8 cellular contexts compared by ENCODE assay signal in genomic region chr18:50281972-50282520, GRCh38. TPM values are rescaled to one million over a fixed set of nuclear protein-coding genes. Genes with fewer than 3 reads are reported as not detected.
DNase-seq lines count a peak whose midpoint lies in the region; ATAC-seq and TF ChIP-seq lines count a peak whose summit lies in the region.

No MANE protein-coding gene starts in this region.

- H3K4me3 Mint-ChIP-seq in activated T-cell treated with anti-CD3 and anti-CD28 coated beads, Interleukin-2, amount 50 U/mL, for 72 hours, result peak overlapping the region; percentile 91 to 96

- TF ChIP-seq CTCF in brain microvascular endothelial cell (IDR thresholded peaks at IDR 0.05; ENCODE audit: low read depth, low read length, missing control alignments), result no peak
- no peak for TF ChIP-seq CTCF in lower lobe of right lung (IDR thresholded peaks at IDR 0.05)
- TF ChIP-seq CTCF in upper lobe of left lung (IDR thresholded peaks at IDR 0.05), result no peak
- TF ChIP-seq CTCF in GM10248 (IDR thresholded peaks at IDR 0.05; ENCODE audit: control extremely low read depth, extremely low read depth, low read depth, missing control alignments), result no peak

- intact Hi-C loops in lower lobe of right lung (cut with DNase I), result no loop called here

- H3K36me3 ChIP-seq in brain microvascular endothelial cell (replicated peaks), result peaks cover 12% of the 10 kb centered on the region
- peaks cover 66% of the 10 kb centered on the region for H3K36me3 ChIP-seq in lower lobe of right lung
- H3K36me3 ChIP-seq in upper lobe of left lung, result peaks cover 7 to 55% (median 37%) of the 10 kb centered on the region in 4 donors

- H3K4me1 Mint-ChIP-seq in activated T-cell treated with anti-CD3 and anti-CD28 coated beads, Interleukin-2, amount 50 U/mL, for 72 hours (ENCODE audit: low read depth), result peaks cover 57% of the 10 kb centered on the region

- H3K27ac ChIP-seq in brain microvascular endothelial cell, result peak overlapping the region; percentile 73
- H3K27ac ChIP-seq in lower lobe of right lung, result peak overlapping the region; percentile 89
- peak overlapping the region; percentile 86 to 98 (median 94) for H3K27ac ChIP-seq in upper lobe of left lung

- TF ChIP-seq POLR2A in upper lobe of left lung (IDR thresholded peaks at IDR 0.05), result no peak

- H3K9me3 ChIP-seq in lower lobe of right lung (no peaks in the 10 kb centered on the region), upper lobe of left lung (no peaks in the 10 kb centered on the region)

- H3K27ac Mint-ChIP-seq in activated T-cell treated with anti-CD3 and anti-CD28 coated beads, Interleukin-2, amount 50 U/mL, for 72 hours, result peak overlapping the region; percentile 92

- peaks cover 38% of the 10 kb centered on the region for H3K4me1 ChIP-seq in lower lobe of right lung
- H3K4me1 ChIP-seq in upper lobe of left lung, result peaks cover 24 to 43% (median 32%) of the 10 kb centered on the region in 4 donors

- peaks cover 19 to 28% of the 10 kb centered on the region in 2 donors for H3K36me3 Mint-ChIP-seq in activated T-cell treated with anti-CD3 and anti-CD28 coated beads, Interleukin-2, amount 50 U/mL, for 72 hours (ENCODE audit: insufficient read depth in 2 of 2)

- no peak for TF ChIP-seq EP300 in upper lobe of left lung (IDR thresholded peaks at IDR 0.05)

- no peaks in the 10 kb centered on the region for H3K27me3 Mint-ChIP-seq in activated T-cell treated with anti-CD3 and anti-CD28 coated beads, Interleukin-2, amount 50 U/mL, for 72 hours (ENCODE audit: low read depth)

- H3K27me3 ChIP-seq in brain microvascular endothelial cell (replicated peaks) (no peaks in the 10 kb centered on the region), lower lobe of right lung (ENCODE audit: low read depth) (no peaks in the 10 kb centered on the region), upper lobe of left lung (no peaks in the 10 kb centered on the region)

- 45 to 86% methylated on average over 6 to 31 of the region's 35 CpGs for WGBS in upper lobe of left lung, 2 donors

- H3K4me3 ChIP-seq in brain microvascular endothelial cell (ENCODE audit: low read depth, low read length) (peak overlapping the region; percentile 98), lower lobe of right lung (peak overlapping the region; percentile 90), upper lobe of left lung (peak overlapping the region; percentile 47 to 87 (median 72))

- CTCF ChIA-PET in GM10248 (lab: Yijun Ruan, JAX), result interaction anchor here (0.9 to 4.5 kb wide), 7 partner anchors 8 to 75 kb away, joined by 3 to 49 read pairs (median 3); partner anchors contain the start of gene CFAP53

- DNase-seq in activated T-cell treated with anti-CD3 and anti-CD28 coated beads, Interleukin-2, amount 50 U/mL, for 72 hours, result no peak
- DNase-seq in activated T-cell treated with anti-CD3 and anti-CD28 coated beads for 4 hours (no peak), brain microvascular endothelial cell (no peak), lower lobe of right lung (no peak), upper lobe of left lung (no peak), NAMALWA (ENCODE audit: low spot score) (no peak), GM10248 (ENCODE audit: extremely low spot score) (no peak)

- in situ Hi-C loops in brain microvascular endothelial cell (cut with HindIII; ENCODE audit: low pct_ligation_motif_present, low sequenced_read_pairs), result no loop called here

- H3K9me3 Mint-ChIP-seq in activated T-cell treated with anti-CD3 and anti-CD28 coated beads, Interleukin-2, amount 50 U/mL, for 72 hours, result no peaks in the 10 kb centered on the region

- no peak for ATAC-seq in activated T-cell treated with anti-CD3 and anti-CD28 coated beads, Interleukin-2, amount 50 U/mL, for 72 hours (replicated peaks in 1 of 2)
- peak in 1 of 2 donors; percentile 1 for ATAC-seq in lower lobe of right lung
- ATAC-seq in upper lobe of left lung (ENCODE audit: low FRiP score in 2 of 2), result no peak
- ATAC-seq in HG03571 (IDR thresholded peaks at IDR 0.05; ENCODE audit: unreplicated experiment), result no peak

- POLR2A ChIA-PET in GM10248 (lab: Yijun Ruan, JAX), result interaction anchor here (0.7 to 1.0 kb wide), 5 partner anchors 9 to 93 kb away, joined by 3 to 4 read pairs (median 3); partner anchors contain the start of genes CFAP53 and SKA1

RNA-seq across cellular contexts. Expression of gene MBD1, which starts 0.7 kb away (rescaled TPM):
- total RNA-seq in activated T-cell treated with anti-CD3 and anti-CD28 coated beads, Interleukin-2, amount 50 U/mL, for 72 hours, result 10 to 100 TPM; 88.5 to 94.9 TPM
- total RNA-seq in lower lobe of right lung (64.1 TPM), upper lobe of left lung (100 to 1,000 TPM in 1 of 6 donors, 10 to 100 TPM in 5; 57.6 to 150 (median 72.9) TPM)

RNA-seq across cellular contexts. Expression of gene CXXC1, which starts 5.4 kb away (rescaled TPM):
- total RNA-seq in activated T-cell treated with anti-CD3 and anti-CD28 coated beads, Interleukin-2, amount 50 U/mL, for 72 hours, result 100 to 1,000 TPM in 1 of 2 donors, 10 to 100 TPM in 1; 92.5 to 103 TPM
- total RNA-seq in lower lobe of right lung (60.2 TPM), upper lobe of left lung (100 to 1,000 TPM in 1 of 6 donors, 10 to 100 TPM in 5; 49.6 to 247 (median 85.4) TPM)

RNA-seq across cellular contexts. Expression of gene CFAP53, which starts 15.8 kb away (rescaled TPM):
- total RNA-seq in activated T-cell treated with anti-CD3 and anti-CD28 coated beads, Interleukin-2, amount 50 U/mL, for 72 hours, result 1 to 10 TPM in 1 of 2 donors, under 1 TPM in 1; 0.97 to 1.6 TPM
- 3.7 TPM for total RNA-seq in lower lobe of right lung
- 10 to 100 TPM in 1 of 6 donors, 1 to 10 TPM in 4, under 1 TPM in 1; 0.34 to 13.6 (median 2.0) TPM for total RNA-seq in upper lobe of left lung
